Comparison of ENCODE assay signal across 8 cellular contexts in the genomic region with DNA sequence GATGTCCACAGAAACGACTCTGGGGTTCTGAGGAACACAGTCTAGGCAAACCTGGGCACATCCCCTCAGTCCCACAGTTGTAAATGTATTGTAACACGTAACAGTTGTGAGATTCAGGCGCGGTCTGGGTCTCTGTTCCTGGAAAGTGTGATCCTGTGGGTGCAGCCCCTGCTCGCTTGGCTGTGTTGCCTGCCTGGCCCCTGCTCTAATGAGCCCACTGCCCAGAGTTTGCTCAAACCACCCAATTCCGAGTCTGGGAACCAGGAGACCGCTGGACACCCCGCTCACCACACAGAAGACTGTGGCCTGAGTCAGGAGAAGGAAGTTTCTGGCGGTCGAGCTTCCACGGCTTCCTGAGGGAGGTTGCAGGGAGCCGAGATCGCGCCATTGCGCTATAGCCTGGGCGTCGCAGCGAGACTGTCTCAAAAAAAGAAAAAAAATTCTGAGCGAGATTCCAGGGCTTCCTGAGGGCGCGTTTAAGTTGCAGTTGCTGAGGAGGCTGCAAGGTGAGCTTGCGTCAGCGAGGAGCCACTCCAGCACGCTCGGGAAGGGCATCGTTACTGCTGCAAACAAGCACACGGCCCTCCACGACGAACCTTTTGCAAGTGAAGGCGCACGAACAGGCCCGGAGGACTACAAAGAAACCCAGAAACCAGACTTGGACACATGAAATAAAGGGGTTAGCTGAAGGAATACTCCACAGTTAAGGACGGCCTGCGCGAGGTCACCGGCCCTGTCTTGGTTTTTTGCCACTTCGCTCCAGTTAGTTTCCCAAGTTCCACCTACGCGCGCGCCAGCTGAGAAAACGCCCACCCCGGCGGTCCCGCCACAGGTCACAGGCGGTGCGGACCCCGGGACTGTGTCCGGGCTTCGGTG. TPM values are rescaled to one million over a fixed set of nuclear protein-coding genes. Genes with fewer than 3 reads are reported as not detected.
DNase-seq lines count a peak whose midpoint lies in the region; ATAC-seq and TF ChIP-seq lines count a peak whose summit lies in the region.

No MANE protein-coding gene starts in this region.

- H3K9me3 ChIP-seq in Caco-2: no peaks in the 10 kb centered on the region
- H3K9me3 ChIP-seq in KOPT-K1 (ENCODE audit: insufficient read depth, low read length, poor library complexity, severe bottlenecking): no peaks in the 10 kb centered on the region

- no peaks in the 10 kb centered on the region for H3K9me3 Mint-ChIP-seq in Caco-2 (ENCODE audit: unreplicated experiment)
- no peaks in the 10 kb centered on the region for H3K9me3 Mint-ChIP-seq in activated naive CD8-positive, alpha-beta T cell (ENCODE audit: low read depth)
- H3K9me3 Mint-ChIP-seq in stimulated activated naive B cell treated with anti-CD40 and anti-IgM and Interleukin-4, amounts not matched to agents 10 μg/mL and 1 μg/mL and 100 μg/mL, for 72 hours: no peaks in the 10 kb centered on the region

- intact Hi-C loops in Caco-2 (cut with micrococcal nuclease; ENCODE audit: unreplicated experiment): loop anchor here (5.0 kb wide), 1 partner anchor 95 kb away; the partner anchor contains the start of gene LSS

- POLR2A ChIA-PET in Caco-2 (lab: Charles Lee): interaction anchor here (0.6 to 0.8 kb wide), 3 partner anchors 93 to 433 kb away, joined by 3 read pairs; no protein-coding TSS in a partner anchor

- peak overlapping the region; percentile 98 for H3K27ac ChIP-seq in KOPT-K1 (ENCODE audit: low read depth, low read length, poor library complexity, severe bottlenecking)

- no peaks in the 10 kb centered on the region for H3K27me3 Mint-ChIP-seq in Caco-2 (ENCODE audit: insufficient read depth, unreplicated experiment)
- no peaks in the 10 kb centered on the region for H3K27me3 Mint-ChIP-seq in activated naive CD8-positive, alpha-beta T cell
- H3K27me3 Mint-ChIP-seq in stimulated activated naive B cell treated with anti-CD40 and anti-IgM and Interleukin-4, amounts not matched to agents 10 μg/mL and 1 μg/mL and 100 μg/mL, for 72 hours: no peaks in the 10 kb centered on the region

- no peak for TF ChIP-seq CTCF in Caco-2 (IDR thresholded peaks at IDR 0.05; ENCODE audit: insufficient read depth in 1 of 2, low read depth in 1 of 2, low read length in 1 of 2, severe bottlenecking in 1 of 2, unreplicated experiment in 1 of 2)

- no peaks in the 10 kb centered on the region for H3K36me3 ChIP-seq in Caco-2 (ENCODE audit: control insufficient read depth, insufficient read depth, low read length)
- H3K36me3 ChIP-seq in KOPT-K1 (ENCODE audit: insufficient read depth, low read length): peaks cover 33% of the 10 kb centered on the region

- DNase-seq in Caco-2 (peak in 1 of 2 experiments; percentile 27), iris pigment epithelial cell (ENCODE audit: low read depth) (peak; percentile 57), NAMALWA (ENCODE audit: low spot score) (no peak)
- DNase-seq in stimulated activated naive B cell treated with anti-CD40 and anti-IgM and Interleukin-4, amounts not matched to agents 10 μg/mL and 1 μg/mL and 100 μg/mL, for 72 hours: peak; percentile 18

- H3K4me1 ChIP-seq in Caco-2: peaks cover 11% of the 10 kb centered on the region

- BruUV-seq in Caco-2 (replicated peaks; lab: Mats Ljungman, UMichigan): no TSS peak

- peaks cover 41% of the 10 kb centered on the region for H3K36me3 Mint-ChIP-seq in Caco-2 (ENCODE audit: insufficient read depth, unreplicated experiment)
- H3K36me3 Mint-ChIP-seq in activated naive CD8-positive, alpha-beta T cell: peaks cover 5% of the 10 kb centered on the region
- H3K36me3 Mint-ChIP-seq in stimulated activated naive B cell treated with anti-CD40 and anti-IgM and Interleukin-4, amounts not matched to agents 10 μg/mL and 1 μg/mL and 100 μg/mL, for 72 hours: peaks cover 8 to 22% of the 10 kb centered on the region in 2 donors

- H3K4me3 ChIP-seq in Caco-2 (ENCODE audit: low read depth, low read length): peak overlapping the region; percentile 81

- H3K27ac Mint-ChIP-seq in Caco-2 (ENCODE audit: unreplicated experiment): peak overlapping the region; percentile 91
- H3K27ac Mint-ChIP-seq in activated naive CD8-positive, alpha-beta T cell: peak overlapping the region; percentile 89
- peak overlapping the region; percentile 91 for H3K27ac Mint-ChIP-seq in stimulated activated naive B cell treated with anti-CD40 and anti-IgM and Interleukin-4, amounts not matched to agents 10 μg/mL and 1 μg/mL and 100 μg/mL, for 72 hours

- CTCF ChIA-PET in Caco-2 (lab: Charles Lee): no interaction called here

- no peaks in the 10 kb centered on the region for H3K27me3 ChIP-seq in Caco-2 (replicated peaks; ENCODE audit: control insufficient read depth, insufficient read depth, low read length)

- H3K4me1 Mint-ChIP-seq in Caco-2 (ENCODE audit: low read depth, unreplicated experiment): peaks cover 15% of the 10 kb centered on the region
- H3K4me1 Mint-ChIP-seq in activated naive CD8-positive, alpha-beta T cell (ENCODE audit: low read depth): peaks cover 34% of the 10 kb centered on the region
- H3K4me1 Mint-ChIP-seq in stimulated activated naive B cell treated with anti-CD40 and anti-IgM and Interleukin-4, amounts not matched to agents 10 μg/mL and 1 μg/mL and 100 μg/mL, for 72 hours: peaks cover 19 to 28% of the 10 kb centered on the region in 2 donors

- H3K4me3 Mint-ChIP-seq in Caco-2 (ENCODE audit: unreplicated experiment): peak overlapping the region; percentile 77
- H3K4me3 Mint-ChIP-seq in activated naive CD8-positive, alpha-beta T cell: peak overlapping the region; percentile 94
- H3K4me3 Mint-ChIP-seq in stimulated activated naive B cell treated with anti-CD40 and anti-IgM and Interleukin-4, amounts not matched to agents 10 μg/mL and 1 μg/mL and 100 μg/mL, for 72 hours: peak overlapping the region; percentile 96 to 99

- no peak for ATAC-seq in stimulated activated naive B cell treated with anti-CD40 and anti-IgM and Interleukin-4, amounts not matched to agents 10 μg/mL and 1 μg/mL and 100 μg/mL, for 72 hours (replicated peaks)
- ATAC-seq in HG03342 (IDR thresholded peaks at IDR 0.05; ENCODE audit: unreplicated experiment) (no peak), GM21825 (IDR thresholded peaks at IDR 0.05; ENCODE audit: unreplicated experiment) (no peak)

RNA-seq across cellular contexts. Expression of gene C21orf58, which starts 1.1 kb away (rescaled TPM):
- 17.7 and 18.6 TPM in 2 replicates for total RNA-seq in Caco-2 (2022)

RNA-seq across cellular contexts. Expression of gene PCNT, which starts 1.4 kb away (rescaled TPM):
- 38.4 and 44.2 TPM in 2 replicates for total RNA-seq in Caco-2 (2022)

RNA-seq across cellular contexts. Expression of gene YBEY, which starts 36.4 kb away (rescaled TPM):
- total RNA-seq in Caco-2 (2022): 10.6 and 11.5 TPM in 2 replicates

RNA-seq across cellular contexts. Expression of gene MCM3AP, which starts 37.2 kb away (rescaled TPM):
- total RNA-seq in Caco-2 (2022): 88.1 and 102 TPM in 2 replicates
